Comparison of ENCODE assay signal across 8 cellular contexts in the genomic region with DNA sequence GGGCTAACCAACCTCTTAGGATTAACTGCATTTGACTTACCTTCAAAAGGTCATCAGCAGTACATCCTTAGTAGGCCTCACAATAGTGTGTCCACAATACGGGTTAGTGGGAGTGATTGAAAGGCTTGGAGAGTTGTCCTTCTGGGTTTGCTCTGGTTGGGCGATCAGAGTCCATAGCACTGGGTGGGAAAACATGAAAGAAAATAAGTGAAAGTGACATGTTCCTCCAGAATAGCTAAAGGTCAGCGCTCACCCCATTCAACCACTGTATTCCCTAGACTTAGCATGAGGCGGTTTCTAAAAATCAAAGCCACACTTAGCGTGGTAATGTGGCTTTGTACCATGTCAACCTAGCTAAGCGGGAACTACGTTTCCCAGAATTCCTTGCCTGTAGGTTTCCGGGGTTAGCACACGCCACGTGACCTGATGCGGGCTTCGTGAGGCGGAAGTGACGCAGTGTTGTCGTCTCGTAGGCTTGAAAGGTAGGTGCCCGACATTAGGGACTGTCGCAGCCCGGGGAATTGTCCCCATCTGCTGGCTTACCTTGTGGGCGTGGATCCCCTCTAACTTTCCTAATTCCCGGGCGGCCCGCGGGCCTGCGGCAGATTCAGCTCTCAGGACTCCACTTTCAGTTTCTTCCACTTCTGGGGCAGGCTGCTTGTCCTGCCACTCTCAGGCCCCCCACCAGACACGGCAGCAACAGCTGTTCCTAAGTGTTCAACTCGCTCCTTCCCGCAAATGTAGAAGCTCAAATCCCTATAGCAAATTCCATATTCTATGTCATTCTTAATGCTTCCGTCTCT. TPM values are rescaled to one million over a fixed set of nuclear protein-coding genes. Genes with fewer than 3 reads are reported as not detected.
DNase-seq lines count a peak whose midpoint lies in the region; ATAC-seq, FAIRE-seq and TF ChIP-seq lines count a peak whose summit lies in the region.

No MANE protein-coding gene starts in this region.

- H4K20me1 ChIP-seq in DOHH2 (ENCODE audit: control insufficient read depth, insufficient read depth, low read depth, low read length) (no peaks in the 10 kb centered on the region), KMS-11 (ENCODE audit: insufficient read depth) (no peaks in the 10 kb centered on the region)

- peak; percentile 95 for ATAC-seq in GM21737 (IDR thresholded peaks at IDR 0.05; ENCODE audit: unreplicated experiment)
- peak; percentile 93 for ATAC-seq in activated T-helper 17 cell treated with anti-CD3 and anti-CD28 coated beads, Interleukin-2, amount 50 U/mL, for 72 hours (replicated peaks)
- ATAC-seq in natural killer cell = peak; percentile 91 to 97 (median 95)

- peak overlapping the region; percentile 96 for H3K27ac Mint-ChIP-seq in activated T-helper 17 cell treated with anti-CD3 and anti-CD28 coated beads, Interleukin-2, amount 50 U/mL, for 72 hours
- H3K27ac Mint-ChIP-seq in natural killer cell = peak overlapping the region; percentile 98

- H3F3A ChIP-seq in DOHH2 (ENCODE audit: control insufficient read depth, insufficient read depth) = no peaks in the 10 kb centered on the region

- no peak overlapping the region for H3K27ac ChIP-seq in DOHH2 (ENCODE audit: low read depth, low read length)
- H3K27ac ChIP-seq in KMS-11 = peak overlapping the region; percentile 41; the same call in 1 of the 2 replicates

- H3K4me1 ChIP-seq in DOHH2 (ENCODE audit: control insufficient read depth, low read length) = peaks cover 10% of the 10 kb centered on the region
- no peaks in the 10 kb centered on the region for H3K4me1 ChIP-seq in KMS-11 (ENCODE audit: low read depth, poor library complexity, severe bottlenecking)

- no peaks in the 10 kb centered on the region for H3K9me3 ChIP-seq in DOHH2 (ENCODE audit: control insufficient read depth, insufficient read depth, low read length)

- H3K27me3 Mint-ChIP-seq in activated T-helper 17 cell treated with anti-CD3 and anti-CD28 coated beads, Interleukin-2, amount 50 U/mL, for 72 hours = peaks cover 26% of the 10 kb centered on the region
- H3K27me3 Mint-ChIP-seq in natural killer cell (ENCODE audit: low read depth in 2 of 2) = peaks cover 6 to 43% of the 10 kb centered on the region in 2 donors

- H3K27me3 ChIP-seq in DOHH2 (ENCODE audit: control insufficient read depth, low read length) = peaks cover 4% of the 10 kb centered on the region; the same call in 1 of the 2 replicates
- no peaks in the 10 kb centered on the region for H3K27me3 ChIP-seq in KMS-11 (ENCODE audit: insufficient read depth, low read depth)

- FAIRE-seq in RCC 7860 (lab: Jason Lieb, UNC) = peak; percentile 12

- H3K9me2 ChIP-seq in DOHH2 (replicated peaks; ENCODE audit: control insufficient read depth, low read length) = no peaks in the 10 kb centered on the region

- H3K9me3 Mint-ChIP-seq in activated T-helper 17 cell treated with anti-CD3 and anti-CD28 coated beads, Interleukin-2, amount 50 U/mL, for 72 hours = peaks cover 6% of the 10 kb centered on the region
- no peaks in the 10 kb centered on the region for H3K9me3 Mint-ChIP-seq in natural killer cell

- TF ChIP-seq CTCF in DOHH2 (IDR thresholded peaks at IDR 0.05; ENCODE audit: low read depth, low read length, poor library complexity, severe bottlenecking) = peak; percentile 14
- TF ChIP-seq CTCF in KMS-11 (conservative IDR thresholded peaks at IDR 0.05; ENCODE audit: low read depth, low read length) = no peak
- no peak for TF ChIP-seq CTCF in natural killer cell (IDR thresholded peaks at IDR 0.05)

- H3K36me3 ChIP-seq in DOHH2 (ENCODE audit: control insufficient read depth, low read length) (no peaks in the 10 kb centered on the region), KMS-11 (ENCODE audit: insufficient read depth) (no peaks in the 10 kb centered on the region)

- H3K4me3 ChIP-seq in DOHH2 (ENCODE audit: low read length) (peak overlapping the region; percentile 86), KMS-11 (IDR thresholded peaks at IDR 0.05; ENCODE audit: insufficient read depth, low read depth, low read length) (no peak overlapping the region)

- peak overlapping the region; percentile 66; the same call in 1 of the 2 replicates for H3K9ac ChIP-seq in KMS-11

- intact Hi-C loops in natural killer cell (cut with micrococcal nuclease) = loop anchor here (5.0 kb wide), 2 partner anchors 47 to 287 kb away; a partner anchor contains a TSS

- no peaks in the 10 kb centered on the region for H3K36me3 Mint-ChIP-seq in activated T-helper 17 cell treated with anti-CD3 and anti-CD28 coated beads, Interleukin-2, amount 50 U/mL, for 72 hours (ENCODE audit: low read depth)
- H3K36me3 Mint-ChIP-seq in natural killer cell = peaks cover 7% of the 10 kb centered on the region

- DNase-seq in RCC 7860 (ENCODE audit: low spot score) (peak; percentile 72), fibroblast of peridontal ligament (ENCODE audit: extremely low read depth) (peak; percentile 90), natural killer cell (peak; percentile 79)
- DNase-seq in stimulated activated naive CD4-positive, alpha-beta T cell treated with Interleukin-2 at 50 U/mL for 16 hours (lab: John Stamatoyannopoulos, UW) = peak; percentile 84

- peaks cover 5% of the 10 kb centered on the region for H3K4me1 Mint-ChIP-seq in activated T-helper 17 cell treated with anti-CD3 and anti-CD28 coated beads, Interleukin-2, amount 50 U/mL, for 72 hours
- peaks cover 18 to 19% of the 10 kb centered on the region in 2 donors for H3K4me1 Mint-ChIP-seq in natural killer cell

- peak overlapping the region; percentile 69 for H2AFZ ChIP-seq in KMS-11 (ENCODE audit: low read depth)

- H3K79me2 ChIP-seq in DOHH2 (ENCODE audit: control insufficient read depth, low read length) (no peaks in the 10 kb centered on the region), KMS-11 (ENCODE audit: insufficient read depth, low read depth) (no peaks in the 10 kb centered on the region)

- H3K4me2 ChIP-seq in DOHH2 (ENCODE audit: low read length) (peak overlapping the region; percentile 69), KMS-11 (peak overlapping the region; percentile 82)

- H3K4me3 Mint-ChIP-seq in activated T-helper 17 cell treated with anti-CD3 and anti-CD28 coated beads, Interleukin-2, amount 50 U/mL, for 72 hours = peak overlapping the region; percentile 97
- H3K4me3 Mint-ChIP-seq in natural killer cell = peak overlapping the region; percentile 95

RNA-seq across cellular contexts. Expression of a gene that starts 19.8 kb away (rescaled TPM):
- total RNA-seq in activated T-helper 17 cell treated with anti-CD3 and anti-CD28 coated beads, Interleukin-2, amount 50 U/mL, for 72 hours = not detected
- total RNA-seq in natural killer cell = not detected
